9 cellular contexts compared by ENCODE assay signal in the genomic region with DNA sequence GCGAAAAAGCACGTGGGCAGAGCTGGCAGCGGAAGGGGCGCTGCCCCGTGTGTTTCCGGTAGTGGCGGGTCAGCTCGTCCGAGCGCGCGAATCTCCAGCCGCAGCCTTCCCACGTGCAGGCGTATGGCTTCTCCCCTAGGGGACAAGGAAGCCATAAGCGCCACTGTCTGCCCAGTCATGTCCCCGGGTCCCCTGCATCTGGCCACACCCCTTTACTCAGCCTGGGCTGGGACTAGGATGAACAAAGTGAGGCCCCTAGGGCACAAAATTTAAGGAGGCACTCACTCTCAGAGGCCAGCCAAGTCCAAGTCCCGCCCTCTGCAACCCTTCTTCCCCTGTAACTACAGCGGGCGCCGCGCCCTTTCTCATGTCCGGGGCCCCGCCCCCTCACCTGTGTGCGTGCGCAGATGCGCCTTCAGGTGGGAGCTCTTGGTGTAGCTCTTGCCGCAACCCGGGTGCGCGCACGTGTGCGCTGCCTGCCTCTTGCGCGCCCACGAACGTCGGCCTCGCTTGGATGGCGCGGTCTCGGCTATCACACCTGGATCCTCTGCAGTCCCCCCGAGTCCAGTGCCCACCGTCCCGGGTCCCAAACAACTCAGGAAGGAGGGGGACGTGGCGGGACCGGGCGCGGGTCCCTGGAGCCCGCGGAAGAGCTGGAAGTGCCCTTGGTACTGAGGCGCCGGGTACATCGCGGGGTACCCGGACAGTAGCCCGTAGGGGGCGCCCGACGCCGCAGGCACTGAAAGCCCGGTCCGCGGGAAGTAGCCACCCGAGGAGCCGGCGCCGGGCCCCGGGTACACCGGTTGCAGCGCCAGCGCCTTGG. TPM values are rescaled to one million over a fixed set of nuclear protein-coding genes. Genes with fewer than 3 reads are reported as not detected.
DNase-seq lines count a peak whose midpoint lies in the region; ATAC-seq, FAIRE-seq and TF ChIP-seq lines count a peak whose summit lies in the region.
"Had no signal": no experiment of that assay in that cellular context is flagged by ENCODE, and none has a peak within 500 bp of the region (broad histone marks: within the 10 kb centered on the region; RNA-seq: fewer than 3 reads in every experiment).

No MANE protein-coding gene starts in this region.

- FAIRE-seq in GM12878 (lab: Jason Lieb, UNC) = peak; percentile 13
- FAIRE-seq: endometrium had no signal

- SMC1A ChIA-PET in GM12878 (lab: Charles Lee; ENCODE audit: uncharacterized antibody, unreplicated experiment) = interaction anchor here (0.8 to 3.2 kb wide), 5 partner anchors 48 to 93 kb away, joined by 3 to 29 read pairs (median 5); partner anchors contain the start of gene FARSA

- POLR2A ChIA-PET in GM12878 (lab: Charles Lee) = interaction anchor here (0.6 to 2.1 kb wide), 5 partner anchors 14 to 83 kb away, joined by 4 to 11 read pairs (median 4); no protein-coding TSS in a partner anchor

- intact Hi-C loops in GM12878 (cut with micrococcal nuclease; ENCODE audit: unreplicated experiment) = loop anchor here (1.0 kb wide), 2 partner anchors 53 to 80 kb away; partner anchors contain the start of gene CALR

- H3K27ac ChIP-seq in GM12878 (ENCODE audit: control insufficient read depth, insufficient read depth) (no peak overlapping the region), iPS-20b (ENCODE audit: low read length) (no peak overlapping the region)

- no peak for TF ChIP-seq EP300 in GM12878 (IDR thresholded peaks at IDR 0.05; ENCODE audit: borderline replicate concordance in 1 of 2, control insufficient read depth in 1 of 2, low read depth in 2 of 2, low read length in 2 of 2)

- H3K27me3 ChIP-seq in GM12878 (replicated peaks in 1 of 2; ENCODE audit: control insufficient read depth in 2 of 2, insufficient read depth in 2 of 2, low read length in 1 of 2) = no peaks in the 10 kb centered on the region; a peak in 1 of 4 replicates
- H3K27me3 ChIP-seq in iPS-20b (ENCODE audit: insufficient read depth, low read length) = peaks cover 58% of the 10 kb centered on the region
- peaks cover 32% of the 10 kb centered on the region for H3K27me3 ChIP-seq in MG63

- TF ChIP-seq POLR2A in GM12878 (IDR thresholded peaks at IDR 0.05; ENCODE audit: low read depth, low read length) = peak; percentile 59

- H3K36me3 ChIP-seq in GM12878 (ENCODE audit: control insufficient read depth in 2 of 2, insufficient read depth in 2 of 2, low read length in 1 of 2) = no peaks in the 10 kb centered on the region
- H3K36me3 ChIP-seq in iPS-20b (ENCODE audit: insufficient read depth, low read depth, low read length) = no peaks in the 10 kb centered on the region
- H3K36me3 ChIP-seq in MG63 = no peaks in the 10 kb centered on the region

- no TSS peak for BruUV-seq in GM12878 (replicated peaks; lab: Mats Ljungman, UMichigan)

- H3K9me3 ChIP-seq in GM12878 (replicated peaks; ENCODE audit: control insufficient read depth, insufficient read depth, low read length) = peaks cover 7% of the 10 kb centered on the region
- no peaks in the 10 kb centered on the region; the same call in 1 of the 2 replicates for H3K9me3 ChIP-seq in iPS-20b (ENCODE audit: insufficient read depth, low read depth, low read length)
- peaks cover 37% of the 10 kb centered on the region for H3K9me3 ChIP-seq in MG63

- DNase-seq in NCI-H1092 (lab: John Stamatoyannopoulos, UW) = peak; percentile 44
- peak; percentile 81 for DNase-seq in UCSD-AML1 (lab: John Stamatoyannopoulos, UW; ENCODE audit: unreplicated experiment)
- peak; percentile 57 for DNase-seq in GM12878 (ENCODE audit: low read depth, low spot score)
- peak; percentile 97 for DNase-seq in stimulated activated CD4-positive, alpha-beta T cell treated with anti-CD3 and anti-CD28 coated beads, Interleukin-15, amount 100 ng/mL, for 24 hours
- no peak for DNase-seq in KBM-7
- DNase-seq in MG63 = no peak

- peak; percentile 72 for ATAC-seq in GM12878

- 4% methylated on average over 65 of the region's 73 CpGs for WGBS in GM12878 (ENCODE audit: insufficient coverage, insufficient replicate concordance, low lambda C conversion rate, missing lambda C conversion rate)

- CTCF ChIA-PET in GM12878 (lab: Yijun Ruan, JAX) = interaction anchor here (0.6 to 13.2 kb wide), 19 partner anchors 9 to 176 kb away, joined by 3 to 182 read pairs (median 4); partner anchors contain the start of gene FARSA

- RAD21 ChIA-PET in GM12878 (lab: Charles Lee; ENCODE audit: unreplicated experiment) = interaction anchor here (0.7 to 1.9 kb wide), 9 partner anchors 14 to 209 kb away, joined by 3 to 31 read pairs (median 3); partner anchors contain the start of gene FARSA

- H3K4me1 ChIP-seq in GM12878 (ENCODE audit: control insufficient read depth, insufficient read depth, low read length) (peaks cover 15% of the 10 kb centered on the region), iPS-20b (ENCODE audit: insufficient read depth, low read length) (no peaks in the 10 kb centered on the region)

- TF ChIP-seq RAD21 in GM12878 (IDR thresholded peaks at IDR 0.05; ENCODE audit: insufficient read depth, low read depth, low read length) = peak; percentile 62

- TF ChIP-seq CTCF in GM12878 (IDR thresholded peaks at IDR 0.05 in 2 of 3, conservative IDR thresholded peaks at IDR 0.05 in 1 of 3; ENCODE audit: control insufficient read depth in 2 of 3, extremely low read depth in 1 of 3, insufficient read depth in 1 of 3, low read depth in 3 of 3, low read length in 3 of 3) = peak; percentile 68 to 75 (median 71)

- H2AFZ ChIP-seq in GM12878 (ENCODE audit: control insufficient read depth, low read depth, low read length) = peak overlapping the region; percentile 91

- H3K9ac ChIP-seq in GM12878 (ENCODE audit: control insufficient read depth, insufficient read depth, low read length) (0 out of 2 replicates have a peak overlapping the region, but pooled peaks have one; percentile 25), iPS-20b (ENCODE audit: low read depth, low read length) (peak overlapping the region; percentile 72; the same call in 1 of the 2 replicates)

- H3K4me2 ChIP-seq in GM12878 (ENCODE audit: control insufficient read depth, insufficient read depth) = peak overlapping the region; percentile 75

- no peaks in the 10 kb centered on the region for H4K20me1 ChIP-seq in GM12878 (ENCODE audit: control insufficient read depth, insufficient read depth)

- in situ Hi-C loops in GM12878 (cut with MboI) = loop anchor here (10.0 kb wide), 1 partner anchor 210 kb away; no protein-coding TSS in a partner anchor
- in situ Hi-C loops in KBM-7 (cut with MboI; ENCODE audit: low pct_unique_long_range_greater_than_20kb, low sequenced_read_pairs) = no loop called here

- H3K79me2 ChIP-seq in GM12878 (ENCODE audit: control insufficient read depth, insufficient read depth, low read length) = peaks cover 4% of the 10 kb centered on the region; the same call in 1 of the 2 replicates

- peak overlapping the region; percentile 43; the same call in 1 of the 2 replicates for H3K4me3 ChIP-seq in GM08714 (ENCODE audit: low read length)
- peak overlapping the region; percentile 69 for H3K4me3 ChIP-seq in GM12878
- H3K4me3 ChIP-seq in iPS-20b (ENCODE audit: low read length) = peak overlapping the region; percentile 66
- no peak overlapping the region for H3K4me3 ChIP-seq in MG63

RNA-seq across cellular contexts. Expression of gene KLF1, which starts 1.9 kb away (rescaled TPM):
- total RNA-seq in GM12878 (2013; cell fraction: nucleolus; rRNA removed) = 0.29 TPM in 1 of 2 replicates, not detected in the other
- total RNA-seq in GM12878 (2014; rRNA removed) = 0.06 and 0.16 TPM in 2 replicates
- total RNA-seq in GM12878 (2014; rRNA removed; fragmentation: Illumina TruSeq; extraction: Trizol) = not detected in 2 replicates
- total RNA-seq in GM12878 (2021) = 0.24 and 0.38 TPM in 2 replicates
- not detected for polyA plus RNA-seq in GM12878 (2011; ENCODE audit: low read depth)
- not detected in 2 replicates for polyA plus RNA-seq in GM12878 (2011; rRNA removed)
- polyA plus RNA-seq in GM12878 (2011; cell fraction: cytosol; rRNA removed) = 0.10 and 0.17 TPM in 2 replicates
- 0.10 TPM in 2 replicates for polyA plus RNA-seq in GM12878 (2011; cell fraction: nucleus; rRNA removed)
- 0.15 TPM in 1 of 2 replicates, not detected in the other for polyA plus RNA-seq in GM12878 (2012)
- not detected in 2 replicates for polyA plus RNA-seq in GM12878 (2014; fragmentation: Illumina TruSeq; extraction: Trizol)
- polyA plus RNA-seq in GM12878 (2014; fragmentation: Nextera tagmentation; extraction: Ambion mirVana) = under 1 TPM; 0.04 to 0.08 TPM
- polyA plus RNA-seq in GM12878 (2014; rRNA removed) = 0.06 and 0.27 TPM in 2 replicates
- under 1 TPM; 0.08 to 0.13 TPM for polyA plus RNA-seq in GM12878 (2016; fragmentation: Nextera tagmentation; extraction: Ambion mirVana)
- not detected in 2 replicates for polyA minus RNA-seq in GM12878 (2011; rRNA and poly(A)+ RNA removed)
- polyA minus RNA-seq in GM12878 (2011; cell fraction: cytosol; rRNA and poly(A)+ RNA removed) = not detected in 2 replicates
- polyA minus RNA-seq in GM12878 (2011; cell fraction: nucleus; rRNA and poly(A)+ RNA removed) = not detected in 2 replicates
- not detected in 2 replicates for total RNA-seq in MG63 (2014; rRNA removed; shearing (Covaris generic); ENCODE audit: low replicate concordance)

RNA-seq across cellular contexts. Expression of gene DNASE2, which starts 3.9 kb away (rescaled TPM):
- total RNA-seq in GM12878 (2013; cell fraction: nucleolus; rRNA removed) = 13.7 and 17.4 TPM in 2 replicates
- 20.8 and 25.2 TPM in 2 replicates for total RNA-seq in GM12878 (2014; rRNA removed)
- 19.5 and 20.3 TPM in 2 replicates for total RNA-seq in GM12878 (2014; rRNA removed; fragmentation: Illumina TruSeq; extraction: Trizol)
- 21.4 and 22.6 TPM in 2 replicates for total RNA-seq in GM12878 (2021)
- polyA plus RNA-seq in GM12878 (2011; ENCODE audit: low read depth) = 14.1 TPM
- 21.4 and 32.1 TPM in 2 replicates for polyA plus RNA-seq in GM12878 (2011; rRNA removed)
- polyA plus RNA-seq in GM12878 (2011; cell fraction: cytosol; rRNA removed) = 47.3 and 53.2 TPM in 2 replicates
- polyA plus RNA-seq in GM12878 (2011; cell fraction: nucleus; rRNA removed) = 8.6 and 8.7 TPM in 2 replicates
- polyA plus RNA-seq in GM12878 (2012) = 21.2 and 22.1 TPM in 2 replicates
- polyA plus RNA-seq in GM12878 (2014; fragmentation: Illumina TruSeq; extraction: Trizol) = 15.9 and 20.8 TPM in 2 replicates
- 1 to 10 TPM; 4.9 to 7.8 TPM for polyA plus RNA-seq in GM12878 (2014; fragmentation: Nextera tagmentation; extraction: Ambion mirVana)
- 31.5 and 35.1 TPM in 2 replicates for polyA plus RNA-seq in GM12878 (2014; rRNA removed)
- polyA plus RNA-seq in GM12878 (2016; fragmentation: Nextera tagmentation; extraction: Ambion mirVana) = 10 to 100 TPM; 22.6 to 22.8 TPM
- polyA minus RNA-seq in GM12878 (2011; rRNA and poly(A)+ RNA removed) = 26.0 and 46.8 TPM in 2 replicates
- 13.5 and 18.7 TPM in 2 replicates for polyA minus RNA-seq in GM12878 (2011; cell fraction: cytosol; rRNA and poly(A)+ RNA removed)
- 5.6 and 7.7 TPM in 2 replicates for polyA minus RNA-seq in GM12878 (2011; cell fraction: nucleus; rRNA and poly(A)+ RNA removed)
- 23.1 and 38.1 TPM in 2 replicates for total RNA-seq in MG63 (2014; rRNA removed; shearing (Covaris generic); ENCODE audit: low replicate concordance)

RNA-seq across cellular contexts. Expression of gene GCDH, which starts 5.8 kb away (rescaled TPM):
- total RNA-seq in GM12878 (2013; cell fraction: nucleolus; rRNA removed) = 54.1 and 57.1 TPM in 2 replicates
- total RNA-seq in GM12878 (2014; rRNA removed) (43.6 and 50.1 TPM in 2 replicates), GM12878 (2014; rRNA removed; fragmentation: Illumina TruSeq; extraction: Trizol) (24.6 and 26.6 TPM in 2 replicates), GM12878 (2021) (49.0 and 52.3 TPM in 2 replicates)
- polyA plus RNA-seq in GM12878 (2011; ENCODE audit: low read depth) = 8.4 TPM
- polyA plus RNA-seq in GM12878 (2011; rRNA removed) (18.9 and 29.4 TPM in 2 replicates), GM12878 (2014; fragmentation: Illumina TruSeq; extraction: Trizol) (7.8 and 20.7 TPM in 2 replicates), GM12878 (2014; fragmentation: Nextera tagmentation; extraction: Ambion mirVana) (10 to 100 TPM in 1 of 2 experiments, 1 to 10 TPM in 1; 4.2 to 14.6 TPM), GM12878 (2014; rRNA removed) (60.9 and 69.0 TPM in 2 replicates), GM12878 (2016; fragmentation: Nextera tagmentation; extraction: Ambion mirVana) (10 to 100 TPM; 67.1 to 69.4 TPM)
- polyA plus RNA-seq in GM12878 (2011; cell fraction: cytosol; rRNA removed) = 75.4 and 86.7 TPM in 2 replicates
- polyA plus RNA-seq in GM12878 (2011; cell fraction: nucleus; rRNA removed) = 89.8 and 125 TPM in 2 replicates
- 25.4 and 28.3 TPM in 2 replicates for polyA plus RNA-seq in GM12878 (2012)
- 19.1 and 51.1 TPM in 2 replicates for polyA minus RNA-seq in GM12878 (2011; rRNA and poly(A)+ RNA removed)
- 16.0 and 18.5 TPM in 2 replicates for polyA minus RNA-seq in GM12878 (2011; cell fraction: cytosol; rRNA and poly(A)+ RNA removed)
- 19.2 and 36.1 TPM in 2 replicates for polyA minus RNA-seq in GM12878 (2011; cell fraction: nucleus; rRNA and poly(A)+ RNA removed)
- total RNA-seq in MG63 (2014; rRNA removed; shearing (Covaris generic); ENCODE audit: low replicate concordance) = 44.1 and 86.8 TPM in 2 replicates

RNA-seq across cellular contexts. Expression of gene SYCE2, which starts 34.0 kb away (rescaled TPM):
- not detected in 2 replicates for total RNA-seq in GM12878 (2013; cell fraction: nucleolus; rRNA removed)
- total RNA-seq in GM12878 (2014; rRNA removed) (0.62 and 0.82 TPM in 2 replicates), GM12878 (2014; rRNA removed; fragmentation: Illumina TruSeq; extraction: Trizol) (1.1 and 1.6 TPM in 2 replicates), GM12878 (2021) (0.41 and 1.0 TPM in 2 replicates)
- 1.4 TPM for polyA plus RNA-seq in GM12878 (2011; ENCODE audit: low read depth)
- polyA plus RNA-seq in GM12878 (2011; rRNA removed) (0.69 and 0.94 TPM in 2 replicates), GM12878 (2014; fragmentation: Illumina TruSeq; extraction: Trizol) (0.76 and 1.1 TPM in 2 replicates), GM12878 (2014; fragmentation: Nextera tagmentation; extraction: Ambion mirVana) (under 1 TPM; 0.61 to 0.66 TPM), GM12878 (2014; rRNA removed) (0.54 and 0.79 TPM in 2 replicates), GM12878 (2016; fragmentation: Nextera tagmentation; extraction: Ambion mirVana) (1 to 10 TPM; 2.1 to 2.3 TPM)
- 0.59 and 0.88 TPM in 2 replicates for polyA plus RNA-seq in GM12878 (2011; cell fraction: cytosol; rRNA removed)
- 0.50 and 0.66 TPM in 2 replicates for polyA plus RNA-seq in GM12878 (2011; cell fraction: nucleus; rRNA removed)
- 2.1 and 2.5 TPM in 2 replicates for polyA plus RNA-seq in GM12878 (2012)
- 0.21 TPM in 1 of 2 replicates, not detected in the other for polyA minus RNA-seq in GM12878 (2011; rRNA and poly(A)+ RNA removed)
- polyA minus RNA-seq in GM12878 (2011; cell fraction: cytosol; rRNA and poly(A)+ RNA removed) = not detected in 2 replicates
- not detected in 2 replicates for polyA minus RNA-seq in GM12878 (2011; cell fraction: nucleus; rRNA and poly(A)+ RNA removed)
- 1.7 and 2.4 TPM in 2 replicates for total RNA-seq in MG63 (2014; rRNA removed; shearing (Covaris generic); ENCODE audit: low replicate concordance)

RNA-seq across cellular contexts. Expression of gene MAST1, which starts 46.8 kb away (rescaled TPM):
- total RNA-seq in GM12878 (2013; cell fraction: nucleolus; rRNA removed) = 4.0 and 4.9 TPM in 2 replicates
- total RNA-seq in GM12878 (2014; rRNA removed) = 0.11 and 0.79 TPM in 2 replicates
- 0.18 and 0.23 TPM in 2 replicates for total RNA-seq in GM12878 (2014; rRNA removed; fragmentation: Illumina TruSeq; extraction: Trizol)
- 0.44 and 0.85 TPM in 2 replicates for total RNA-seq in GM12878 (2021)
- polyA plus RNA-seq in GM12878 (2011; ENCODE audit: low read depth) = 0.73 TPM
- 0.10 and 0.57 TPM in 2 replicates for polyA plus RNA-seq in GM12878 (2011; rRNA removed)
- polyA plus RNA-seq in GM12878 (2011; cell fraction: cytosol; rRNA removed) = 0.10 and 0.15 TPM in 2 replicates
- polyA plus RNA-seq in GM12878 (2011; cell fraction: nucleus; rRNA removed) = 0.54 and 1.0 TPM in 2 replicates
- polyA plus RNA-seq in GM12878 (2012) = 1.1 TPM in 2 replicates
- 0.38 TPM in 1 of 2 replicates, not detected in the other for polyA plus RNA-seq in GM12878 (2014; fragmentation: Illumina TruSeq; extraction: Trizol)
- polyA plus RNA-seq in GM12878 (2014; fragmentation: Nextera tagmentation; extraction: Ambion mirVana) = under 1 TPM in 1 of 2 experiments, not detected in 1; 0.08 TPM
- 0.68 and 1.3 TPM in 2 replicates for polyA plus RNA-seq in GM12878 (2014; rRNA removed)
- polyA plus RNA-seq in GM12878 (2016; fragmentation: Nextera tagmentation; extraction: Ambion mirVana) = under 1 TPM; 0.33 to 0.54 TPM
- 0.41 TPM in 1 of 2 replicates, not detected in the other for polyA minus RNA-seq in GM12878 (2011; rRNA and poly(A)+ RNA removed)
- polyA minus RNA-seq in GM12878 (2011; cell fraction: cytosol; rRNA and poly(A)+ RNA removed) = not detected in 2 replicates
- polyA minus RNA-seq in GM12878 (2011; cell fraction: nucleus; rRNA and poly(A)+ RNA removed) = 0.60 TPM in 1 of 2 replicates, not detected in the other
- 3.4 and 9.8 TPM in 2 replicates for total RNA-seq in MG63 (2014; rRNA removed; shearing (Covaris generic); ENCODE audit: low replicate concordance)

Comparison
In these comparisons a context has a peak if more than half of its experiments do, and no peak if none do; other contexts are left out.
1. DNase-seq: peak in NCI-H1092 (single experiment), UCSD-AML1 (single experiment), GM12878 (single experiment) and stimulated activated CD4-positive, alpha-beta T cell treated with anti-CD3 and anti-CD28 coated beads, Interleukin-15, amount 100 ng/mL, for 24 hours (single experiment); none in KBM-7 (single experiment) and MG63 (single experiment).